In the genomic region with DNA sequence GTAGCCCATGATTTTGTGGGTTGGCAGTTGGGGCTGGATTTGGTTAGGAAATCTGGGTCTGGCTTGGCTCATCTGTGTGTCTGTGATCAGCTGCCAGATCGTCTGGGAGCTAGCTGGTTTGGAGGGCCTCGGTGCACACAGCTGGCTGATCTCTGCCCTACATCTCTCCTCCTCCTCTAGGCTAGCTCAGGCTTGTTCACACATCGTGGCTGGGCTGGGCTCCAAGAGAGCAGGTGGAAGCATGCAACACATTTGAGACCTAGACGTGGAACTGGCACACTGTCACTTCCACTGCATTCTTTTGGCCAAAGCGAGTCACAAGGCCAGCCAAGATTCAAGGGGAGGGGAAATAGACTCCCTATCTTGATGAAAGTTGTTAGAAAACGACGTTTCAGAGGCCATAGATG, we compare ENCODE assay signal across 1 cellular context.
TF ChIP-seq lines count a peak whose summit lies in the region.

No MANE protein-coding gene starts in this region.

TF ChIP-seq in endothelial cell of umbilical vein, 7 proteins besides CTCF, POLR2A, EP300 and RAD21 (continued from another document):
- TF ChIP-seq, protein P1, sequence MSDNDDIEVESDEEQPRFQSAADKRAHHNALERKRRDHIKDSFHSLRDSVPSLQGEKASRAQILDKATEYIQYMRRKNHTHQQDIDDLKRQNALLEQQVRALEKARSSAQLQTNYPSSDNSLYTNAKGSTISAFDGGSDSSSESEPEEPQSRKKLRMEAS (IDR thresholded peaks at IDR 0.05; ENCODE audit: insufficient read depth, insufficient read length): no peak
- no peak for TF ChIP-seq POLR2AphosphoS5 (IDR thresholded peaks at IDR 0.05; ENCODE audit: insufficient read depth, low read depth, low read length)
- no peak for TF ChIP-seq FOS (IDR thresholded peaks at IDR 0.05; ENCODE audit: borderline replicate concordance, insufficient read depth, low read length)
